18 cellular contexts compared by ENCODE assay signal in genomic region chr18:35406666-35407065, GRCh38. TPM values are rescaled to one million over a fixed set of nuclear protein-coding genes. Genes with fewer than 3 reads are reported as not detected.
DNase-seq lines count a peak whose midpoint lies in the region; ATAC-seq, FAIRE-seq and TF ChIP-seq lines count a peak whose summit lies in the region.
"Had no signal": no experiment of that assay in that cellular context is flagged by ENCODE, and none has a peak within 500 bp of the region (broad histone marks: within the 10 kb centered on the region; RNA-seq: fewer than 3 reads in every experiment).

No MANE protein-coding gene starts in this region.

- H3K4ac ChIP-seq in mesendoderm (ENCODE audit: low read depth, low read length), result no peak overlapping the region

- no peaks in the 10 kb centered on the region for H4K20me1 ChIP-seq in PC-3 (ENCODE audit: low read length)
- H4K20me1 ChIP-seq in endothelial cell of umbilical vein (replicated peaks; ENCODE audit: control insufficient read depth, extremely low read depth, insufficient read depth, low read length), result no peaks in the 10 kb centered on the region

- H3F3A ChIP-seq in PC-3 (ENCODE audit: low read length, unreplicated experiment), result no peaks in the 10 kb centered on the region

- H3K79me1 ChIP-seq in mesendoderm (ENCODE audit: low read length), result no peaks in the 10 kb centered on the region

- POLR2A ChIA-PET in PC-3 (lab: Charles Lee; ENCODE audit: unreplicated experiment) (no interaction called here), endothelial cell of umbilical vein (lab: Charles Lee) (no interaction called here)

- no peak overlapping the region for H2BK5ac ChIP-seq in mesendoderm (ENCODE audit: low read length)

- H3K4me1 ChIP-seq in PC-3 (ENCODE audit: insufficient read depth, low read length), result peaks cover 14% of the 10 kb centered on the region
- peaks cover 4% of the 10 kb centered on the region for H3K4me1 ChIP-seq in endothelial cell of umbilical vein (ENCODE audit: control insufficient read depth, extremely low read depth, insufficient read depth, low read length)
- H3K4me1 ChIP-seq in mesendoderm (ENCODE audit: control insufficient read depth, low read depth, low read length), result no peaks in the 10 kb centered on the region
- no peaks in the 10 kb centered on the region for H3K4me1 ChIP-seq in upper lobe of right lung

- H3K79me2 ChIP-seq in PC-3 (ENCODE audit: low read length) (no peaks in the 10 kb centered on the region), endothelial cell of umbilical vein (ENCODE audit: control insufficient read depth, insufficient read depth, low read length) (no peaks in the 10 kb centered on the region), mesendoderm (ENCODE audit: control insufficient read depth, insufficient read depth, low read length) (no peaks in the 10 kb centered on the region)

- ATAC-seq in PC-3, result peak; percentile 49; the same call in 1 of the 2 replicates
- ATAC-seq in upper lobe of right lung, result no peak
- no peak for ATAC-seq in omental fat pad (ENCODE audit: low FRiP score)
- ATAC-seq in GM19467 (IDR thresholded peaks at IDR 0.05; ENCODE audit: unreplicated experiment), result no peak
- ATAC-seq: Panc1 had no signal

- no peak overlapping the region for H3K27ac ChIP-seq in PC-3 (ENCODE audit: low read length)
- no peak overlapping the region for H3K27ac ChIP-seq in endothelial cell of umbilical vein (ENCODE audit: insufficient read depth, low read depth, low read length)
- H3K27ac ChIP-seq in mesendoderm (ENCODE audit: low read depth, low read length), result no peak overlapping the region
- no peak overlapping the region for H3K27ac ChIP-seq in upper lobe of right lung

- intact Hi-C loops in PC-3 (cut with micrococcal nuclease), result loop anchor here (5.0 kb wide), 2 partner anchors 91 to 176 kb away; partner anchors contain the start of genes GALNT1 and INO80C
- intact Hi-C loops in endothelial cell of umbilical vein (cut with micrococcal nuclease), result loop anchor here (5.0 kb wide), 3 partner anchors 231 to 446 kb away; no protein-coding TSS in a partner anchor
- intact Hi-C loops in upper lobe of right lung (cut with DNase I), result loop anchor here (10.0 kb wide), 1 partner anchor 178 kb away; the partner anchor contains the start of gene GALNT1

- H3K9ac ChIP-seq in PC-3 (ENCODE audit: low read length) (no peak overlapping the region), endothelial cell of umbilical vein (replicated peaks; ENCODE audit: extremely low read depth, insufficient read depth, low read length) (no peak overlapping the region), mesendoderm (ENCODE audit: low read length) (no peak overlapping the region)
- H3K9ac ChIP-seq: SK-N-SH had no signal

- no peak for TF ChIP-seq CTCF in PC-3 (conservative IDR thresholded peaks at IDR 0.05; ENCODE audit: low read depth, low read length)
- no peak for TF ChIP-seq CTCF in endothelial cell of umbilical vein (IDR thresholded peaks at IDR 0.05; ENCODE audit: extremely low read depth in 1 of 2, insufficient read depth in 1 of 2, low read depth in 1 of 2, low read length in 2 of 2)
- no peak for TF ChIP-seq CTCF in upper lobe of right lung (IDR thresholded peaks at IDR 0.05)
- no peak for TF ChIP-seq CTCF in omental fat pad (IDR thresholded peaks at IDR 0.05)

- CTCF ChIA-PET in PC-3 (lab: Charles Lee) (no interaction called here), endothelial cell of umbilical vein (lab: Charles Lee) (no interaction called here)

- no peak overlapping the region for H2AFZ ChIP-seq in PC-3 (ENCODE audit: low read length)
- no peak overlapping the region for H2AFZ ChIP-seq in endothelial cell of umbilical vein (ENCODE audit: low read depth, low read length)

- dilution Hi-C loops in endothelial cell of umbilical vein (cut with MboI; ENCODE audit: extremely low pct_ligation_motif_present, low sequenced_read_pairs), result no loop called here

- TF ChIP-seq POLR2A in endothelial cell of umbilical vein (IDR thresholded peaks at IDR 0.05; ENCODE audit: low read depth, low read length), result no peak

- no peak overlapping the region for H3K23ac ChIP-seq in mesendoderm (ENCODE audit: low read length)

- no peak overlapping the region for H4K8ac ChIP-seq in mesendoderm (ENCODE audit: low read depth, low read length)

- no peak overlapping the region for H3K56ac ChIP-seq in mesendoderm (ENCODE audit: low read length)

- BruUV-seq in PC-3 (replicated peaks; lab: Mats Ljungman, UMichigan) (no TSS peak), endothelial cell of umbilical vein (replicated peaks; lab: Mats Ljungman, UMichigan) (no TSS peak)

- H2BK120ac ChIP-seq in mesendoderm (ENCODE audit: low read depth, low read length), result no peak overlapping the region

- DNase-seq in Daoy (ENCODE audit: low read depth) (peak; percentile 6), PC-3 (peak; percentile 47), endothelial cell of umbilical vein (ENCODE audit: low read depth, low spot score) (no peak), mesendoderm (peak; percentile 45), upper lobe of right lung (no peak), omental fat pad (ENCODE audit: low spot score) (no peak)
- DNase-seq: AML-193; CD4-positive, CD25-positive, alpha-beta regulatory T cell; Karpas-422; NCI-H1105 treated with DMSO at 0.1 percent for 48 hours; NCI-H187 treated with DMSO at 0.1 percent for 48 hours; NCI-H2171 treated with DMSO at 0.1 percent for 48 hours; NCI-H526; Right ventricle myocardium superior; SK-N-SH had no signal

- H2AK5ac ChIP-seq in mesendoderm (ENCODE audit: low read length), result no peak overlapping the region

- no CpG with 5 or more reads among the region's 6 CpGs for WGBS in mesendoderm (ENCODE audit: extremely low coverage, insufficient coverage, low lambda C conversion rate)

- H2BK15ac ChIP-seq in mesendoderm (replicated peaks; ENCODE audit: low read depth), result no peak overlapping the region

- no peak overlapping the region for H4K5ac ChIP-seq in mesendoderm (ENCODE audit: low read length)

- no peak overlapping the region for H3K4me2 ChIP-seq in PC-3 (ENCODE audit: low read length)
- no peak overlapping the region for H3K4me2 ChIP-seq in endothelial cell of umbilical vein (ENCODE audit: insufficient read depth, low read length)
- no peak overlapping the region for H3K4me2 ChIP-seq in mesendoderm (ENCODE audit: low read length)
- H3K4me2 ChIP-seq: SK-N-SH had no signal

- no peaks in the 10 kb centered on the region for H3K9me1 ChIP-seq in endothelial cell of umbilical vein (replicated peaks; ENCODE audit: control insufficient read depth, extremely low read depth, insufficient read depth, low read length)

- H3K9me2 ChIP-seq in PC-3 (replicated peaks; ENCODE audit: low read length), result no peaks in the 10 kb centered on the region
- H3K9me2 ChIP-seq: SK-N-SH had no signal

- H3K9me3 ChIP-seq in PC-3 (ENCODE audit: low read length) (no peaks in the 10 kb centered on the region), endothelial cell of umbilical vein (replicated peaks; ENCODE audit: control insufficient read depth, insufficient read depth, low read length) (no peaks in the 10 kb centered on the region), upper lobe of right lung (no peaks in the 10 kb centered on the region)
- H3K9me3 ChIP-seq: SK-N-SH had no signal

- no peak overlapping the region for H3K18ac ChIP-seq in mesendoderm (ENCODE audit: low read length)

- H3K27me3 ChIP-seq in PC-3 (ENCODE audit: low read length) (no peaks in the 10 kb centered on the region), endothelial cell of umbilical vein (ENCODE audit: control insufficient read depth in 2 of 2, insufficient read depth in 2 of 2, low read length in 2 of 2) (no peaks in the 10 kb centered on the region), mesendoderm (ENCODE audit: insufficient read depth, low read length, poor library complexity) (no peaks in the 10 kb centered on the region), upper lobe of right lung (no peaks in the 10 kb centered on the region)

- H3K36me3 ChIP-seq in PC-3 (ENCODE audit: low read depth, low read length) (no peaks in the 10 kb centered on the region), endothelial cell of umbilical vein (ENCODE audit: control insufficient read depth in 2 of 2, extremely low read depth in 1 of 2, insufficient read depth in 2 of 2, low read length in 2 of 2) (no peaks in the 10 kb centered on the region), mesendoderm (ENCODE audit: control insufficient read depth, insufficient read depth, low read length) (no peaks in the 10 kb centered on the region), upper lobe of right lung (no peaks in the 10 kb centered on the region)

- FAIRE-seq in endothelial cell of umbilical vein (lab: Jason Lieb, UNC), result peak; percentile 33
- FAIRE-seq: H54 had no signal

- H3K4me3 ChIP-seq in PC-3 (ENCODE audit: low read length) (no peak overlapping the region), endothelial cell of umbilical vein (replicated peaks in 1 of 3; ENCODE audit: insufficient read depth in 1 of 3, low read depth in 1 of 3, low read length in 3 of 3) (no peak overlapping the region), mesendoderm (ENCODE audit: low read length) (no peak overlapping the region), upper lobe of right lung (no peak overlapping the region)

TF ChIP-seq in endothelial cell of umbilical vein, 7 proteins besides CTCF, POLR2A, EP300 and RAD21:
- TF ChIP-seq FOS (IDR thresholded peaks at IDR 0.05; ENCODE audit: borderline replicate concordance, insufficient read depth, low read length), result no peak

RNA-seq across cellular contexts. Expression of gene ZNF396, which starts 29.5 kb away (rescaled TPM):
- total RNA-seq in Daoy (2014; rRNA removed; shearing (Covaris generic)), result 0.74 and 5.4 TPM in 2 replicates
- total RNA-seq in PC-3 (2014; rRNA removed) (0.40 and 0.95 TPM in 2 replicates), endothelial cell of umbilical vein (0.44 and 0.72 TPM in 2 replicates), upper lobe of right lung (3.1 TPM), omental fat pad (1 to 10 TPM in 2 of 4 donors, under 1 TPM in 2; 0.60 to 2.2 (median 1.1) TPM)
- polyA plus RNA-seq in endothelial cell of umbilical vein, result 0.14 and 0.28 TPM in 2 replicates
- 0.25 and 0.27 TPM in 2 replicates for polyA plus RNA-seq in endothelial cell of umbilical vein (2011; cell fraction: cytosol; rRNA removed)
- polyA plus RNA-seq in endothelial cell of umbilical vein (2011; cell fraction: nucleus; rRNA removed), result 0.42 and 0.90 TPM in 2 replicates
- polyA plus RNA-seq in endothelial cell of umbilical vein (2012), result 0.27 and 0.52 TPM in 2 replicates
- 0.68 and 0.98 TPM in 2 replicates for polyA minus RNA-seq in endothelial cell of umbilical vein
- not detected for polyA minus RNA-seq in endothelial cell of umbilical vein (2011; cell fraction: cytosol; rRNA and poly(A)+ RNA removed)
- 0.43 and 0.58 TPM in 2 replicates for polyA minus RNA-seq in endothelial cell of umbilical vein (2011; cell fraction: nucleus; rRNA and poly(A)+ RNA removed)
- 0.42 TPM for polyA plus RNA-seq in mesendoderm (2013, experiment 1 of 2)
- polyA plus RNA-seq in mesendoderm (2013, experiment 2 of 2), result 0.62 TPM
- total RNA-seq: CD4-positive, CD25-positive, alpha-beta regulatory T cell had no signal

Comparison
In these comparisons a context has a peak if more than half of its experiments do, and no peak if none do; other contexts are left out.
1. DNase-seq: peak in Daoy (single experiment), PC-3 (single experiment) and mesendoderm (single experiment); none in endothelial cell of umbilical vein (single experiment), upper lobe of right lung (single experiment) and omental fat pad (single experiment).